ENCODE assay signal across 26 cellular contexts in the genomic region with DNA sequence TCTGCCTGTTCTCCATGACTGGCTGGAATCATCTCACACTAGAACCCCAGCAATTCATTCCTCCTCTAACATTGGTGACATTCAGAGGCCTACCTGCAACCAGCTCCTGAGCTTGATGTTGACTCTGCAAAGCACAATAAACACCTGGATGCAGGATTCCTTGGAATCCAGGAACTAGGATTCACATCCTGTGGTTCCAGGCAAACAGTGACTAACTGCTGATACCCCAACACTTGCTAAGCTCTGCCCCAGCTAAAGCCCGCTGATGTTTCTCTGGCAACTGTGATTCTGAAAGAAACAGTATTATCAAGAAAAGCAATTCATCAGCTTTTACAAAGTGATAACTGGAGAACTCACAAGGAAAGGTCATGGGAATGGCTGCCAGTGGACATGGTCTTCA. TPM values are rescaled to one million over a fixed set of nuclear protein-coding genes. Genes with fewer than 3 reads are reported as not detected.
A peak's percentile ranks its signal among the peaks of the same experiment; 100 is the strongest.
DNase-seq lines count a peak whose midpoint lies in the region; ATAC-seq and TF ChIP-seq lines count a peak whose summit lies in the region.
"Had no signal": no experiment of that assay in that cellular context is flagged by ENCODE, and none has a peak within 500 bp of the region (broad histone marks: within the 10 kb centered on the region; RNA-seq: fewer than 3 reads in every experiment).

No MANE protein-coding gene starts in this region.

- POLR2A ChIA-PET in activated CD4-positive, alpha-beta memory T cell treated with anti-CD3 and anti-CD28 coated beads for 36 hours (lab: Charles Lee) = no interaction called here
- POLR2A ChIA-PET in activated CD4-positive, alpha-beta memory T cell treated with anti-CD3 and anti-CD28 coated beads, Interleukin-2, amount 10 ng/mL, durations not matched to agents 7 days and 5 days (lab: Charles Lee) = no interaction called here

- H3K27me3 ChIP-seq in RWPE2 (ENCODE audit: insufficient read depth, poor library complexity, severe bottlenecking) = no peaks in the 10 kb centered on the region
- no peaks in the 10 kb centered on the region for H3K27me3 ChIP-seq in upper lobe of right lung
- H3K27me3 ChIP-seq in ascending aorta = no peaks in the 10 kb centered on the region
- H3K27me3 ChIP-seq: BLaER1, SJCRH30 had no signal

- H3K4me3 ChIP-seq in RWPE2 (ENCODE audit: severe bottlenecking) (no peak overlapping the region), upper lobe of right lung (no peak overlapping the region), ascending aorta (no peak overlapping the region)
- H3K4me3 ChIP-seq: BLaER1, prostate gland, SJCRH30, smooth muscle cell had no signal

- no peaks in the 10 kb centered on the region for H3K9me3 ChIP-seq in RWPE2 (ENCODE audit: severe bottlenecking)
- no peaks in the 10 kb centered on the region for H3K9me3 ChIP-seq in upper lobe of right lung
- H3K9me3 ChIP-seq in ascending aorta = no peaks in the 10 kb centered on the region
- H3K9me3 ChIP-seq: BLaER1, prostate gland, SJCRH30 had no signal

- peak; percentile 86 for ATAC-seq in RWPE2 (ENCODE audit: low read depth)
- no peak for ATAC-seq in upper lobe of right lung
- no peak for ATAC-seq in HG03521 (IDR thresholded peaks at IDR 0.05; ENCODE audit: unreplicated experiment)
- ATAC-seq: activated naive CD8-positive, alpha-beta T cell treated with anti-CD3 and anti-CD28 coated beads, Interleukin-2, amount 50 U/mL, for 24 hours; T-helper 17 cell had no signal

- H3K27me3 Mint-ChIP-seq in activated CD4-positive, alpha-beta memory T cell treated with anti-CD3 and anti-CD28 coated beads for 36 hours = no peaks in the 10 kb centered on the region
- H3K27me3 Mint-ChIP-seq in activated CD4-positive, alpha-beta memory T cell treated with anti-CD3 and anti-CD28 coated beads, Interleukin-2, amount 10 ng/mL, durations not matched to agents 7 days and 5 days = no peaks in the 10 kb centered on the region
- H3K27me3 Mint-ChIP-seq: activated naive CD8-positive, alpha-beta T cell treated with anti-CD3 and anti-CD28 coated beads, Interleukin-2, amount 50 U/mL, for 24 hours; IgD-negative memory B cell; T-helper 17 cell had no signal

- intact Hi-C loops in activated CD4-positive, alpha-beta memory T cell treated with anti-CD3 and anti-CD28 coated beads for 36 hours (cut with micrococcal nuclease) = no loop called here
- intact Hi-C loops in upper lobe of right lung (cut with DNase I) = no loop called here
- intact Hi-C loops in ascending aorta (cut with DNase I) = no loop called here

- peaks cover 2% of the 10 kb centered on the region for H3K36me3 Mint-ChIP-seq in activated CD4-positive, alpha-beta memory T cell treated with anti-CD3 and anti-CD28 coated beads for 36 hours
- peaks cover 33% of the 10 kb centered on the region for H3K36me3 Mint-ChIP-seq in activated CD4-positive, alpha-beta memory T cell treated with anti-CD3 and anti-CD28 coated beads, Interleukin-2, amount 10 ng/mL, durations not matched to agents 7 days and 5 days (ENCODE audit: low read depth)

- H3K27ac Mint-ChIP-seq in activated CD4-positive, alpha-beta memory T cell treated with anti-CD3 and anti-CD28 coated beads for 36 hours = peak overlapping the region; percentile 6
- no peak overlapping the region for H3K27ac Mint-ChIP-seq in activated CD4-positive, alpha-beta memory T cell treated with anti-CD3 and anti-CD28 coated beads, Interleukin-2, amount 10 ng/mL, durations not matched to agents 7 days and 5 days
- H3K27ac Mint-ChIP-seq: activated naive CD8-positive, alpha-beta T cell treated with anti-CD3 and anti-CD28 coated beads, Interleukin-2, amount 50 U/mL, for 24 hours; IgD-negative memory B cell; nephron; T-helper 17 cell had no signal

- H3K4me1 Mint-ChIP-seq in activated CD4-positive, alpha-beta memory T cell treated with anti-CD3 and anti-CD28 coated beads for 36 hours (ENCODE audit: low read depth) = peaks cover 7% of the 10 kb centered on the region
- H3K4me1 Mint-ChIP-seq in activated CD4-positive, alpha-beta memory T cell treated with anti-CD3 and anti-CD28 coated beads, Interleukin-2, amount 10 ng/mL, durations not matched to agents 7 days and 5 days = peaks cover 3% of the 10 kb centered on the region
- H3K4me1 Mint-ChIP-seq: nephron had no signal

- H3K4me1 ChIP-seq in RWPE2 (ENCODE audit: insufficient read depth, poor library complexity, severe bottlenecking) (peaks cover 39% of the 10 kb centered on the region), upper lobe of right lung (no peaks in the 10 kb centered on the region), ascending aorta (no peaks in the 10 kb centered on the region)
- H3K4me1 ChIP-seq: BLaER1, prostate gland, SJCRH30 had no signal

- CTCF ChIA-PET in activated CD4-positive, alpha-beta memory T cell treated with anti-CD3 and anti-CD28 coated beads for 36 hours (lab: Charles Lee) = no interaction called here
- CTCF ChIA-PET in activated CD4-positive, alpha-beta memory T cell treated with anti-CD3 and anti-CD28 coated beads, Interleukin-2, amount 10 ng/mL, durations not matched to agents 7 days and 5 days (lab: Charles Lee) = no interaction called here

- H3K4me3 Mint-ChIP-seq in activated CD4-positive, alpha-beta memory T cell treated with anti-CD3 and anti-CD28 coated beads for 36 hours = no peak overlapping the region
- no peak overlapping the region for H3K4me3 Mint-ChIP-seq in activated CD4-positive, alpha-beta memory T cell treated with anti-CD3 and anti-CD28 coated beads, Interleukin-2, amount 10 ng/mL, durations not matched to agents 7 days and 5 days
- H3K4me3 Mint-ChIP-seq: activated naive CD8-positive, alpha-beta T cell treated with anti-CD3 and anti-CD28 coated beads, Interleukin-2, amount 50 U/mL, for 24 hours; nephron; T-helper 17 cell had no signal

- H3K9me3 Mint-ChIP-seq in activated CD4-positive, alpha-beta memory T cell treated with anti-CD3 and anti-CD28 coated beads for 36 hours = no peaks in the 10 kb centered on the region
- no peaks in the 10 kb centered on the region for H3K9me3 Mint-ChIP-seq in activated CD4-positive, alpha-beta memory T cell treated with anti-CD3 and anti-CD28 coated beads, Interleukin-2, amount 10 ng/mL, durations not matched to agents 7 days and 5 days
- H3K9me3 Mint-ChIP-seq: activated naive CD8-positive, alpha-beta T cell treated with anti-CD3 and anti-CD28 coated beads, Interleukin-2, amount 50 U/mL, for 24 hours; IgD-negative memory B cell; nephron had no signal

- TF ChIP-seq CTCF in RWPE2 (IDR thresholded peaks at IDR 0.05; ENCODE audit: poor library complexity, severe bottlenecking) = no peak
- TF ChIP-seq CTCF in upper lobe of right lung (IDR thresholded peaks at IDR 0.05) = no peak
- no peak for TF ChIP-seq CTCF in ascending aorta (IDR thresholded peaks at IDR 0.05)

- H3K36me3 ChIP-seq in RWPE2 (ENCODE audit: low read depth) = no peaks in the 10 kb centered on the region
- no peaks in the 10 kb centered on the region for H3K36me3 ChIP-seq in upper lobe of right lung
- peaks cover 0 to 2% of the 10 kb centered on the region in 2 donors for H3K36me3 ChIP-seq in ascending aorta
- H3K36me3 ChIP-seq: prostate gland had no signal

- no peak for DNase-seq in activated CD4-positive, alpha-beta memory T cell treated with anti-CD3 and anti-CD28 coated beads for 36 hours
- no peak for DNase-seq in activated CD4-positive, alpha-beta memory T cell treated with anti-CD3 and anti-CD28 coated beads, Interleukin-2, amount 10 ng/mL, durations not matched to agents 7 days and 5 days
- DNase-seq in RWPE2 (ENCODE audit: low spot score) (peak; percentile 64), iPS DF 19.7 (ENCODE audit: low read depth, low spot score) (peak; percentile 40), upper lobe of right lung (no peak), ascending aorta (ENCODE audit: low spot score in 2 of 2) (no peak)
- no peak for DNase-seq in activated CD4-positive, CD25-positive, alpha-beta regulatory T cell treated with anti-CD3 and anti-CD28 coated beads, Interleukin-2, amount 50 U/mL, for 72 hours
- DNase-seq: 8988T; activated CD8-positive, alpha-beta memory T cell treated with anti-CD3 and anti-CD28 coated beads for 24 hours; activated naive CD8-positive, alpha-beta T cell treated with anti-CD3 and anti-CD28 coated beads, Interleukin-2, amount 50 U/mL, for 24 hours; caudate nucleus; DMS153; head of caudate nucleus; kidney; NCI-H2081; NCI-H524; SJCRH30; stimulated activated CD4-positive, alpha-beta T cell treated with anti-CD3 and anti-CD28 coated beads, Interleukin-4, amount 100 ng/mL, for 24 hours; substantia nigra; T-helper 17 cell had no signal

- H3K27ac ChIP-seq in RWPE2 (ENCODE audit: poor library complexity, severe bottlenecking) (peak overlapping the region; percentile 98), upper lobe of right lung (no peak overlapping the region), ascending aorta (no peak overlapping the region)
- H3K27ac ChIP-seq: BLaER1, prostate gland, SJCRH30 had no signal

RNA-seq across cellular contexts. Expression of a gene that starts 29.2 kb away (rescaled TPM):
- total RNA-seq in activated CD4-positive, alpha-beta memory T cell treated with anti-CD3 and anti-CD28 coated beads for 36 hours = 1 to 10 TPM; 3.2 to 3.6 TPM
- 10 to 100 TPM; 18.4 TPM for total RNA-seq in activated CD4-positive, alpha-beta memory T cell treated with anti-CD3 and anti-CD28 coated beads, Interleukin-2, amount 10 ng/mL, durations not matched to agents 7 days and 5 days
- total RNA-seq in upper lobe of right lung (31.0 TPM), ascending aorta (13.0 TPM)

Comparison
In these comparisons a context has a peak if more than half of its experiments do, and no peak if none do; other contexts are left out.
1. DNase-seq: peak in RWPE2 (single experiment) and iPS DF 19.7 (single experiment); none in activated CD4-positive, alpha-beta memory T cell treated with anti-CD3 and anti-CD28 coated beads for 36 hours (single experiment), activated CD4-positive, alpha-beta memory T cell treated with anti-CD3 and anti-CD28 coated beads, Interleukin-2, amount 10 ng/mL, durations not matched to agents 7 days and 5 days (single experiment), upper lobe of right lung (single experiment), ascending aorta (0 of 2) and activated CD4-positive, CD25-positive, alpha-beta regulatory T cell treated with anti-CD3 and anti-CD28 coated beads, Interleukin-2, amount 50 U/mL, for 72 hours (single experiment).